9 cellular contexts compared by ENCODE assay signal in genomic region chr20:22586645-22587310, GRCh38. TPM values are rescaled to one million over a fixed set of nuclear protein-coding genes. Genes with fewer than 3 reads are reported as not detected.
DNase-seq lines count a peak whose midpoint lies in the region; ATAC-seq and TF ChIP-seq lines count a peak whose summit lies in the region.
"Had no signal": no experiment of that assay in that cellular context is flagged by ENCODE, and none has a peak within 500 bp of the region (broad histone marks: within the 10 kb centered on the region; RNA-seq: fewer than 3 reads in every experiment).

No MANE protein-coding gene starts in this region.

- no peaks in the 10 kb centered on the region for H3K36me3 ChIP-seq in H7 (replicated peaks; ENCODE audit: control insufficient read depth, insufficient read depth, low read length)

- in situ Hi-C loops in ACHN (cut with HindIII; ENCODE audit: low pct_ligation_motif_present, low pct_unique_long_range_greater_than_20kb, low sequenced_read_pairs) (no loop called here), astrocyte of the cerebellum (cut with HindIII; ENCODE audit: low sequenced_read_pairs) (no loop called here)

- H3K4me3 ChIP-seq in H7 (ENCODE audit: insufficient read depth, low read depth, low read length) (peak overlapping the region; percentile 35), astrocyte of the cerebellum (ENCODE audit: low read depth, low read length) (no peak overlapping the region)

- peak; percentile 25 for DNase-seq in ACHN
- peak; percentile 91 for DNase-seq in H7
- no peak for DNase-seq in astrocyte of the cerebellum (ENCODE audit: low read depth)
- peak; percentile 83 for DNase-seq in left lobe of liver (ENCODE audit: low spot score)
- DNase-seq in NCI-H1092 treated with DMSO at 0.1 percent for 48 hours (lab: John Stamatoyannopoulos, UW): no peak
- DNase-seq in activated CD4-positive, CD25-positive, alpha-beta regulatory T cell treated with anti-CD3 and anti-CD28 coated beads, Interleukin-2, amount 50 U/mL, for 72 hours: no peak
- DNase-seq in stimulated activated CD4-positive, alpha-beta T cell treated with anti-CD3 and anti-CD28 coated beads, Interleukin-1b, Interleukin-23, amount 100 ng/mL, for 48 hours: no peak

- peaks cover 86% of the 10 kb centered on the region for H3K27me3 ChIP-seq in H7 (ENCODE audit: control insufficient read depth, insufficient read depth, low read length)

- ATAC-seq in left lobe of liver (peak; percentile 50), GM21360 (IDR thresholded peaks at IDR 0.05; ENCODE audit: unreplicated experiment) (no peak)

- TF ChIP-seq CTCF in astrocyte of the cerebellum (IDR thresholded peaks at IDR 0.05; ENCODE audit: low read depth, low read length, missing control alignments): peak; percentile 24

RNA-seq across cellular contexts. Expression of gene FOXA2, which starts 2.4 kb away (rescaled TPM):
- 6.4 and 19.3 TPM in 2 replicates for total RNA-seq in H7 (2014; rRNA removed; shearing (Covaris generic))
- 18.9 TPM for total RNA-seq in left lobe of liver
- total RNA-seq: T-helper 1 cell treated with Interleukin-12 subunit alpha and Interleukin-12 subunit beta and Interleukin-4 antibody, amounts not matched to agents 30 ng/mL and 1 ng/mL, for 36 hours had no signal

Comparison
In these comparisons a context has a peak if more than half of its experiments do, and no peak if none do; other contexts are left out.
1. DNase-seq: peak in ACHN (single experiment), H7 (single experiment) and left lobe of liver (single experiment); none in astrocyte of the cerebellum (single experiment), NCI-H1092 treated with DMSO at 0.1 percent for 48 hours (single experiment), activated CD4-positive, CD25-positive, alpha-beta regulatory T cell treated with anti-CD3 and anti-CD28 coated beads, Interleukin-2, amount 50 U/mL, for 72 hours (single experiment) and stimulated activated CD4-positive, alpha-beta T cell treated with anti-CD3 and anti-CD28 coated beads, Interleukin-1b, Interleukin-23, amount 100 ng/mL, for 48 hours (single experiment).